In the genomic region with DNA sequence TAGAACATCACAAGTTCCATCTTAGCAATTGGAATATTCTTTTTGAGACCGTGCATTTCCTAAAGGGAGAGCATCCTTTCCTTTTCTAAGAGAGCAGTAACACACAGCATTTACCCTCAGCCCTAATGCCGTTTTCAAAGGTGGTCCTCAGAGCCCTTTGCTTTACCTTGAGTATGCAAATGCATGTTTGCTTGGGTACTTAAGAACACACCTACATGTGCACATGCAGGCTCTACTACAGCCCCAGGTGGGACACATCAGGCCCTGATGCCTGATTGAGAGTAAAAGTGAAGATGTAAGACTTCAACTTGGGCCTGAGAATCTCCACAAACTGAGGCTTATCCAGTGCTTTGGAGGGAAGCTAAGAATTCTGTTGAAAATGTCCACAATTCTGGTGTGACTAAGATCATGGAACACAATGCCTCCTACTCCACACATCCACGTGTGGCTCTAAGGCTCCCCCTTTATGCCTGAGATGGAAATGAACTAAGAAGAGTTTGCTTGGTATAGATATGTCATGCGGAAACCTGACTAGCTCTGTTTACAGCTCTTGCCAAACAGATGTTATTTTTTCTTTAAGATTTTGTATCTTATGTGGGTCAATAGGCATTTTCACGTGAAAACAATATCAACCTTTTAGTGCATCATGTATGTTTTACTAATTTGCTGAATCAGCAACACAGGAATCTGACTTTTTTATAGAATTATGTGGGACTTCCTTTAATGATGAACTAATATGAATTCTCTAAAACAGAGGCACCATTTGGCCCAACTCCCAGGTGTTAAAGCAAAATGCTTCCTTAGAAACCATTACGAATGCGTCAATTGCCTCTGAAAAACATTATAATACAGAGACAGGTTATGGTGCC, we compare ENCODE assay signal across 1 cellular context.
TF ChIP-seq lines count a peak whose summit lies in the region.

No MANE protein-coding gene starts in this region.

TF ChIP-seq in SK-N-SH treated with all-trans-retinoic acid at 6 μM for 48 hours, 23 proteins besides CTCF, POLR2A, EP300 and RAD21 (continued from another document):
- TF ChIP-seq, protein P1, sequence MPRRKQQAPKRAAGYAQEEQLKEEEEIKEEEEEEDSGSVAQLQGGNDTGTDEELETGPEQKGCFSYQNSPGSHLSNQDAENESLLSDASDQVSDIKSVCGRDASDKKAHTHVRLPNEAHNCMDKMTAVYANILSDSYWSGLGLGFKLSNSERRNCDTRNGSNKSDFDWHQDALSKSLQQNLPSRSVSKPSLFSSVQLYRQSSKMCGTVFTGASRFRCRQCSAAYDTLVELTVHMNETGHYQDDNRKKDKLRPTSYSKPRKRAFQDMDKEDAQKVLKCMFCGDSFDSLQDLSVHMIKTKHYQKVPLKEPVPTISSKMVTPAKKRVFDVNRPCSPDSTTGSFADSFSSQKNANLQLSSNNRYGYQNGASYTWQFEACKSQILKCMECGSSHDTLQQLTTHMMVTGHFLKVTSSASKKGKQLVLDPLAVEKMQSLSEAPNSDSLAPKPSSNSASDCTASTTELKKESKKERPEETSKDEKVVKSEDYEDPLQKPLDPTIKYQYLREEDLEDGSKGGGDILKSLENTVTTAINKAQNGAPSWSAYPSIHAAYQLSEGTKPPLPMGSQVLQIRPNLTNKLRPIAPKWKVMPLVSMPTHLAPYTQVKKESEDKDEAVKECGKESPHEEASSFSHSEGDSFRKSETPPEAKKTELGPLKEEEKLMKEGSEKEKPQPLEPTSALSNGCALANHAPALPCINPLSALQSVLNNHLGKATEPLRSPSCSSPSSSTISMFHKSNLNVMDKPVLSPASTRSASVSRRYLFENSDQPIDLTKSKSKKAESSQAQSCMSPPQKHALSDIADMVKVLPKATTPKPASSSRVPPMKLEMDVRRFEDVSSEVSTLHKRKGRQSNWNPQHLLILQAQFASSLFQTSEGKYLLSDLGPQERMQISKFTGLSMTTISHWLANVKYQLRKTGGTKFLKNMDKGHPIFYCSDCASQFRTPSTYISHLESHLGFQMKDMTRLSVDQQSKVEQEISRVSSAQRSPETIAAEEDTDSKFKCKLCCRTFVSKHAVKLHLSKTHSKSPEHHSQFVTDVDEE (CRISPR knock-in tag; IDR thresholded peaks at IDR 0.05), result no peak
- TF ChIP-seq, protein P2, sequence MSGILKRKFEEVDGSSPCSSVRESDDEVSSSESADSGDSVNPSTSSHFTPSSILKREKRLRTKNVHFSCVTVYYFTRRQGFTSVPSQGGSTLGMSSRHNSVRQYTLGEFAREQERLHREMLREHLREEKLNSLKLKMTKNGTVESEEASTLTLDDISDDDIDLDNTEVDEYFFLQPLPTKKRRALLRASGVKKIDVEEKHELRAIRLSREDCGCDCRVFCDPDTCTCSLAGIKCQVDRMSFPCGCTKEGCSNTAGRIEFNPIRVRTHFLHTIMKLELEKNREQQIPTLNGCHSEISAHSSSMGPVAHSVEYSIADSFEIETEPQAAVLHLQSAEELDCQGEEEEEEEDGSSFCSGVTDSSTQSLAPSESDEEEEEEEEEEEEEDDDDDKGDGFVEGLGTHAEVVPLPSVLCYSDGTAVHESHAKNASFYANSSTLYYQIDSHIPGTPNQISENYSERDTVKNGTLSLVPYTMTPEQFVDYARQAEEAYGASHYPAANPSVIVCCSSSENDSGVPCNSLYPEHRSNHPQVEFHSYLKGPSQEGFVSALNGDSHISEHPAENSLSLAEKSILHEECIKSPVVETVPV (CRISPR knock-in tag; IDR thresholded peaks at IDR 0.05), result no peak
- TF ChIP-seq PPARA (CRISPR knock-in tag; IDR thresholded peaks at IDR 0.05; ENCODE audit: borderline replicate concordance) (no peak), SNAI2 (CRISPR knock-in tag; IDR thresholded peaks at IDR 0.05) (no peak), TOX (CRISPR knock-in tag; IDR thresholded peaks at IDR 0.05; ENCODE audit: borderline replicate concordance) (no peak), ZFP30 (CRISPR knock-in tag; IDR thresholded peaks at IDR 0.05) (no peak), ZFP3 (CRISPR knock-in tag; IDR thresholded peaks at IDR 0.05) (no peak), ESRRG (CRISPR knock-in tag; IDR thresholded peaks at IDR 0.05) (no peak), ZNF70 (CRISPR knock-in tag; IDR thresholded peaks at IDR 0.05) (no peak)
- TF ChIP-seq, protein P3, sequence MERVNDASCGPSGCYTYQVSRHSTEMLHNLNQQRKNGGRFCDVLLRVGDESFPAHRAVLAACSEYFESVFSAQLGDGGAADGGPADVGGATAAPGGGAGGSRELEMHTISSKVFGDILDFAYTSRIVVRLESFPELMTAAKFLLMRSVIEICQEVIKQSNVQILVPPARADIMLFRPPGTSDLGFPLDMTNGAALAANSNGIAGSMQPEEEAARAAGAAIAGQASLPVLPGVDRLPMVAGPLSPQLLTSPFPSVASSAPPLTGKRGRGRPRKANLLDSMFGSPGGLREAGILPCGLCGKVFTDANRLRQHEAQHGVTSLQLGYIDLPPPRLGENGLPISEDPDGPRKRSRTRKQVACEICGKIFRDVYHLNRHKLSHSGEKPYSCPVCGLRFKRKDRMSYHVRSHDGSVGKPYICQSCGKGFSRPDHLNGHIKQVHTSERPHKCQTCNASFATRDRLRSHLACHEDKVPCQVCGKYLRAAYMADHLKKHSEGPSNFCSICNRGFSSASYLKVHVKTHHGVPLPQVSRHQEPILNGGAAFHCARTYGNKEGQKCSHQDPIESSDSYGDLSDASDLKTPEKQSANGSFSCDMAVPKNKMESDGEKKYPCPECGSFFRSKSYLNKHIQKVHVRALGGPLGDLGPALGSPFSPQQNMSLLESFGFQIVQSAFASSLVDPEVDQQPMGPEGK (CRISPR knock-in tag; IDR thresholded peaks at IDR 0.05; ENCODE audit: borderline replicate concordance), result no peak
